ENCODE assay signal across 22 cellular contexts in the genomic region with DNA sequence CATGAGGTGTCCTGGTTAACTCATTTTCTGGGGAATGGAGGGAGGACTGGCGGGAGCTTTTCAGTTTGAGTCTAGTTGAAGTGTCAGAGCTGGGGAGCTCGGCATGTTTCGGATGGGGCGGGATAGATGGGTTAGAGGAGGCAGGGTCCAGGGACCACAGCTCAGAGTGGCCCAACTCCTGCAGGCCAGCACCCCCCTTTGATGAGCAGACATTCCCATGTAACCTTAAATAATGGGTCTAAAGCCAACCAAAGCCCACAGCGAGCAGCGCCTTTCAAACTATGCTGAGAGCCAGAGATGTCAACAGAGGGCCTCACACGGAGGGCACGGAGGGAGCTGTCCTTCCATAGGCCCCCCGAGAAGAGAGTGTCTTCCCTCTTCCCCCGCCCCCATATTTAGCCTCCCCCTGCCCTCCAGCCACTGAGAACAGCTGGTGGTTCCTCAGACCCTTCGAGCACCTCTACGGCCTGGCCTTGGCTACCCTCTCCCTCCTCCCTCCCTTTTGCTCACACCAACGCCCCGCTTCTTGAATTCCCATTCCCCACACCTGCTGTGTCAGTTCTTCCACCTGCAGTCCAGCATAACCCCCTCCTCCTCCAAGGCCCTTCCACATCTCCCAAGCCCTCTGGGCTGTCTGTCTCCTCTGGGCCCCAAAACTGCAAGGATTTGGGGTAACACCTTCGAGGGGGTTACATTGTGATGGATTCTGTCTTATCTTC. TPM values are rescaled to one million over a fixed set of nuclear protein-coding genes. Genes with fewer than 3 reads are reported as not detected.
DNase-seq lines count a peak whose midpoint lies in the region; ATAC-seq, FAIRE-seq and TF ChIP-seq lines count a peak whose summit lies in the region.
"Had no signal": no experiment of that assay in that cellular context is flagged by ENCODE, and none has a peak within 500 bp of the region (broad histone marks: within the 10 kb centered on the region; RNA-seq: fewer than 3 reads in every experiment).

No MANE protein-coding gene starts in this region.

- intact Hi-C loops in kidney (cut with DNase I) (no loop called here), sigmoid colon (cut with DNase I) (no loop called here)
- intact Hi-C loops in CD4-positive, alpha-beta memory T cell (cut with micrococcal nuclease): no loop called here

- H3K9me3 ChIP-seq in astrocyte (ENCODE audit: insufficient read depth, low read depth, low read length) (no peaks in the 10 kb centered on the region), kidney (ENCODE audit: control insufficient read depth in 1 of 2, low read length in 2 of 2) (no peaks in the 10 kb centered on the region), sigmoid colon (no peaks in the 10 kb centered on the region), hepatocyte (ENCODE audit: low read depth) (no peaks in the 10 kb centered on the region)
- no peaks in the 10 kb centered on the region for H3K9me3 ChIP-seq in CD4-positive, alpha-beta memory T cell (ENCODE audit: control insufficient read depth in 1 of 2, low read length in 2 of 2)
- H3K9me3 ChIP-seq: BE2C, Peyer's patch, SK-N-SH had no signal

- H3K4me1 ChIP-seq in GM23338 (ENCODE audit: insufficient read depth) (peaks cover 9% of the 10 kb centered on the region; the same call in 1 of the 2 replicates), astrocyte (ENCODE audit: insufficient read depth, low read length) (no peaks in the 10 kb centered on the region), kidney (ENCODE audit: control insufficient read depth in 1 of 2, insufficient read depth in 1 of 2, low read depth in 1 of 2, low read length in 2 of 2) (no peaks in the 10 kb centered on the region), sigmoid colon (no peaks in the 10 kb centered on the region), hepatocyte (ENCODE audit: insufficient read depth) (no peaks in the 10 kb centered on the region)
- no peaks in the 10 kb centered on the region for H3K4me1 ChIP-seq in CD4-positive, alpha-beta memory T cell (ENCODE audit: insufficient read depth, low read length)
- H3K4me1 ChIP-seq: BE2C, Peyer's patch had no signal

- WGBS in sigmoid colon, 2 donors: 80 to 84% methylated on average over 15 of the region's 15 CpGs
- whole genome bisulfite sequencing in hepatocyte (ENCODE audit: low lambda C conversion rate, missing lambda C conversion rate): 64% methylated on average over 14 of the region's 15 CpGs

- H3K4me3 ChIP-seq in GM23338 (no peak overlapping the region), astrocyte (ENCODE audit: insufficient read depth, low read depth, low read length) (no peak overlapping the region), kidney (ENCODE audit: low read length in 2 of 2) (no peak overlapping the region), sigmoid colon (no peak overlapping the region), hepatocyte (no peak overlapping the region)
- no peak overlapping the region for H3K4me3 ChIP-seq in CD4-positive, alpha-beta memory T cell (ENCODE audit: low read length in 2 of 2)
- H3K4me3 ChIP-seq: K562, Peyer's patch had no signal

- H3K4me2 ChIP-seq in GM23338: 0 out of 2 replicates have a peak overlapping the region, but pooled peaks have one; percentile 65
- H3K4me2 ChIP-seq in astrocyte (ENCODE audit: low read length): peak overlapping the region; percentile 3
- H3K4me2 ChIP-seq in hepatocyte: no peak overlapping the region
- H3K4me2 ChIP-seq: SK-N-SH had no signal

- no peak overlapping the region for H3K9ac ChIP-seq in astrocyte (ENCODE audit: low read length)
- H3K9ac ChIP-seq in kidney (ENCODE audit: low read length in 2 of 2): no peak overlapping the region
- H3K9ac ChIP-seq: SK-N-SH had no signal

- H4K20me1 ChIP-seq in GM23338 (replicated peaks; ENCODE audit: insufficient read depth) (no peaks in the 10 kb centered on the region), astrocyte (ENCODE audit: insufficient read depth, low read length) (no peaks in the 10 kb centered on the region), hepatocyte (ENCODE audit: insufficient read depth, poor library complexity, severe bottlenecking) (no peaks in the 10 kb centered on the region)

- H3K4me1 Mint-ChIP-seq in GM23338 (peaks cover 30% of the 10 kb centered on the region), astrocyte (ENCODE audit: low read depth, unreplicated experiment) (peaks cover 10% of the 10 kb centered on the region)
- no peaks in the 10 kb centered on the region for H3K4me1 Mint-ChIP-seq in CD4-positive, alpha-beta memory T cell

- H3K27me3 ChIP-seq in GM23338 (ENCODE audit: insufficient read depth): no peaks in the 10 kb centered on the region
- peaks cover 3% of the 10 kb centered on the region for H3K27me3 ChIP-seq in astrocyte (ENCODE audit: insufficient read depth, low read length)
- no peaks in the 10 kb centered on the region for H3K27me3 ChIP-seq in sigmoid colon
- no peaks in the 10 kb centered on the region for H3K27me3 ChIP-seq in hepatocyte
- H3K27me3 ChIP-seq in CD4-positive, alpha-beta memory T cell (ENCODE audit: insufficient read depth, low read length): no peaks in the 10 kb centered on the region
- H3K27me3 ChIP-seq: BE2C, Peyer's patch had no signal

- POLR2A ChIA-PET in CD4-positive, alpha-beta memory T cell (lab: Charles Lee; ENCODE audit: partially characterized antibody): no interaction called here

- H3K79me2 ChIP-seq in GM23338 (replicated peaks; ENCODE audit: insufficient read depth) (no peaks in the 10 kb centered on the region), astrocyte (ENCODE audit: insufficient read depth, low read length) (no peaks in the 10 kb centered on the region), hepatocyte (no peaks in the 10 kb centered on the region)

- TF ChIP-seq EP300 in sigmoid colon (IDR thresholded peaks at IDR 0.05): no peak

- H3K9me3 Mint-ChIP-seq in GM23338: no peaks in the 10 kb centered on the region
- H3K9me3 Mint-ChIP-seq in astrocyte (ENCODE audit: unreplicated experiment): no peaks in the 10 kb centered on the region
- H3K9me3 Mint-ChIP-seq in CD4-positive, alpha-beta memory T cell: peaks cover 0 to 1% (median 0%) of the 10 kb centered on the region in 8 donors
- H3K9me3 Mint-ChIP-seq: CD4-positive, alpha-beta T cell had no signal

- TF ChIP-seq CTCF in GM23338 (conservative IDR thresholded peaks at IDR 0.05; ENCODE audit: low read depth in 2 of 2): no peak
- no peak for TF ChIP-seq CTCF in astrocyte (IDR thresholded peaks at IDR 0.05; ENCODE audit: insufficient read depth, low read depth, low read length)
- no peak for TF ChIP-seq CTCF in kidney (IDR thresholded peaks at IDR 0.05; ENCODE audit: borderline replicate concordance, extremely low read depth, insufficient read depth)
- no peak for TF ChIP-seq CTCF in sigmoid colon (IDR thresholded peaks at IDR 0.05)
- TF ChIP-seq CTCF in hepatocyte (IDR thresholded peaks at IDR 0.05; ENCODE audit: poor library complexity): no peak

- H3K4me3 Mint-ChIP-seq in GM23338 (no peak overlapping the region; the same call in 2 of the 3 replicates), astrocyte (ENCODE audit: unreplicated experiment) (peak overlapping the region; percentile 50)
- no peak overlapping the region for H3K4me3 Mint-ChIP-seq in CD4-positive, alpha-beta memory T cell
- H3K4me3 Mint-ChIP-seq: CD4-positive, alpha-beta T cell had no signal

- FAIRE-seq in astrocyte (lab: Jason Lieb, UNC) (no peak), kidney (lab: Jason Lieb, UNC) (no peak)
- FAIRE-seq: A204.1, K562 had no signal

- H3F3A ChIP-seq in GM23338 (replicated peaks; ENCODE audit: low read depth): no peaks in the 10 kb centered on the region

- H3K36me3 ChIP-seq in GM23338 (ENCODE audit: insufficient read depth): no peaks in the 10 kb centered on the region
- no peaks in the 10 kb centered on the region for H3K36me3 ChIP-seq in astrocyte (ENCODE audit: insufficient read depth, low read length)
- no peaks in the 10 kb centered on the region for H3K36me3 ChIP-seq in kidney (ENCODE audit: control insufficient read depth in 1 of 2, insufficient read depth in 2 of 2, low read length in 2 of 2)
- no peaks in the 10 kb centered on the region for H3K36me3 ChIP-seq in sigmoid colon
- no peaks in the 10 kb centered on the region for H3K36me3 ChIP-seq in hepatocyte (replicated peaks; ENCODE audit: insufficient read depth, low read depth)
- H3K36me3 ChIP-seq in CD4-positive, alpha-beta memory T cell (ENCODE audit: insufficient read depth, low read length): no peaks in the 10 kb centered on the region
- H3K36me3 ChIP-seq: BE2C, Peyer's patch had no signal

- H2AFZ ChIP-seq in GM23338 (no peak overlapping the region), astrocyte (ENCODE audit: low read depth, low read length) (no peak overlapping the region), hepatocyte (no peak overlapping the region)

- DNase-seq in GM23338 (ENCODE audit: low spot score) (peak; percentile 44), astrocyte (ENCODE audit: low read depth) (no peak), kidney (peak; percentile 45), sigmoid colon (peak; percentile 46), hepatocyte (ENCODE audit: low spot score) (no peak)
- DNase-seq in CD4-positive, alpha-beta memory T cell: no peak
- DNase-seq: BE2C; Calu3; CD4-positive, alpha-beta T cell; DMS53; NCI-H1105; NCI-H1694; NCI-H2081 treated with DMSO at 0.1 percent for 48 hours; NCI-H510A; NCI-H748 treated with DMSO at 0.1 percent for 48 hours; NK-92 treated with Interleukin-12 subunit alpha and Interleukin-12 subunit beta, amount 100 ng/mL, for 24 hours; Peyer's patch; SK-N-SH had no signal

- H3K9me2 ChIP-seq in GM23338 (ENCODE audit: insufficient read depth): no peaks in the 10 kb centered on the region
- no peaks in the 10 kb centered on the region for H3K9me2 ChIP-seq in hepatocyte (replicated peaks; ENCODE audit: insufficient read depth)
- H3K9me2 ChIP-seq: SK-N-SH had no signal

- no peak for TF ChIP-seq POLR2A in sigmoid colon (IDR thresholded peaks at IDR 0.05)

- H3K27me3 Mint-ChIP-seq in GM23338 (ENCODE audit: insufficient read depth, low read depth, poor library complexity): peaks cover 12% of the 10 kb centered on the region
- H3K27me3 Mint-ChIP-seq in astrocyte (ENCODE audit: low read depth, unreplicated experiment): peaks cover 28% of the 10 kb centered on the region
- no peaks in the 10 kb centered on the region for H3K27me3 Mint-ChIP-seq in CD4-positive, alpha-beta memory T cell
- H3K27me3 Mint-ChIP-seq: CD4-positive, alpha-beta T cell had no signal

- peak; percentile 13 for ATAC-seq in GM23338
- no peak for ATAC-seq in activated CD4-positive, CD25-positive, alpha-beta regulatory T cell treated with anti-CD3 and anti-CD28 coated beads, Interleukin-2, amount 50 U/mL, for 24 hours
- ATAC-seq in GM21423 (IDR thresholded peaks at IDR 0.05; ENCODE audit: unreplicated experiment): no peak
- ATAC-seq: K562 had no signal

- no peaks in the 10 kb centered on the region for H3K36me3 Mint-ChIP-seq in GM23338 (ENCODE audit: low read depth)
- H3K36me3 Mint-ChIP-seq in astrocyte (ENCODE audit: low read depth, unreplicated experiment): no peaks in the 10 kb centered on the region
- H3K36me3 Mint-ChIP-seq in CD4-positive, alpha-beta memory T cell: no peaks in the 10 kb centered on the region

- CTCF ChIA-PET in CD4-positive, alpha-beta memory T cell (lab: Charles Lee; ENCODE audit: partially characterized antibody): no interaction called here

- H3K27ac Mint-ChIP-seq in GM23338 (no peak overlapping the region), astrocyte (ENCODE audit: unreplicated experiment) (peak overlapping the region; percentile 81)
- H3K27ac Mint-ChIP-seq in CD4-positive, alpha-beta memory T cell: no peak overlapping the region
- H3K27ac Mint-ChIP-seq: CD4-positive, alpha-beta T cell had no signal

- H3K27ac ChIP-seq in GM23338 (ENCODE audit: low read depth) (no peak overlapping the region), astrocyte (ENCODE audit: low read depth, low read length) (no peak overlapping the region), kidney (ENCODE audit: low read depth in 2 of 2, low read length in 2 of 2) (no peak overlapping the region), sigmoid colon (no peak overlapping the region), hepatocyte (no peak overlapping the region)
- H3K27ac ChIP-seq in CD4-positive, alpha-beta memory T cell (ENCODE audit: low read depth, low read length): no peak overlapping the region
- H3K27ac ChIP-seq: Peyer's patch had no signal

RNA-seq across cellular contexts. Expression of a gene that starts 21.8 kb away (rescaled TPM):
- 65.1 and 65.6 TPM in 2 replicates for total RNA-seq in GM23338 (2014; rRNA removed; shearing (Covaris generic))
- polyA plus RNA-seq in GM23338 (2016; fragmentation: Nextera tagmentation; extraction: Ambion mirVana) (26.0 and 26.7 TPM in 2 replicates), kidney (ENCODE audit: insufficient read depth, low read depth, low replicate concordance) (10.0 TPM), sigmoid colon (10 to 100 TPM in 2 of 3 donors, 1 to 10 TPM in 1; 7.2 to 32.5 (median 12.3) TPM), hepatocyte (22.0 and 25.8 TPM in 2 replicates)
- total RNA-seq in astrocyte (1.9 and 4.4 TPM in 2 replicates), kidney (32.5 TPM), sigmoid colon (1 to 10 TPM in 2 of 4 donors, under 1 TPM in 2; 0.66 to 1.8 (median 0.89) TPM), hepatocyte (35.6 and 36.7 TPM in 2 replicates)
- 10 to 100 TPM; 44.1 to 47.4 TPM for total RNA-seq in CD4-positive, alpha-beta memory T cell
- polyA plus RNA-seq in CD4-positive, alpha-beta memory T cell: 10 to 100 TPM in 1 of 2 donors, 1 to 10 TPM in 1; 8.3 to 15.9 TPM

Comparison
In these comparisons a context has a peak if more than half of its experiments do, and no peak if none do; other contexts are left out.
1. DNase-seq: peak in GM23338 (single experiment), kidney (single experiment) and sigmoid colon (single experiment); none in astrocyte (single experiment), hepatocyte (single experiment) and CD4-positive, alpha-beta memory T cell (0 of 5).